2 cellular contexts compared by ENCODE assay signal in the genomic region with DNA sequence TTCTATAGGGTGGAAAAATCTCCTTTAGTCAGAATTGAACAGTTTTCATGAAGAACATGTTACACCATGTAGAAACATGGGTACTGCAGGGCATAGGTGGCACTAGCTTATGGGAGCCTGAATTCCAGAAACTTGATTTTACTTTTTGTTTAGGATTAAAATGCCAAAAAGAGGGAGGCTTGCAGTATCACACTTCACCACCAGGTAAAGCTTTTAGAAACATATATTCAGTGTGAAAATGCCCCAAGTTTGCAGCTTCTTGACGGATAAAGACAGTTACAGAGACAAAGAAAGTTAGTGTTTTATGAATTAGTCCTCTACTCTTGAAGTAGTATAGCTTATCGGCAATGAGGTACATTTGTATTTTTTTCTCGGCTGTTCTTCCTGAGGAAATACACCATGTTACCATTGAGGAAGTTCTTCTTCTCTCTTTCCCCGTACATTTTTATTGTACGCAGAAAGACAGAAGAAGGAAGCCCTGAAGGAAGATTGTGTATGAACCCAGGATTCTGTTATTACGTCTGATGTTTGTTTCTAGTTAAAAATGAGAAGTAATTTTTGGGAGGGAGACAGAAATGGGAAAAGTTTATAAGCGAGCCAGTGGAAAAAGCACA.
TF ChIP-seq lines count a peak whose summit lies in the region.

No MANE protein-coding gene starts in this region.

TF ChIP-seq in liver, 16 proteins besides CTCF, POLR2A, EP300 and RAD21:
- no peak for TF ChIP-seq TAF1 (conservative IDR thresholded peaks at IDR 0.05)
- TF ChIP-seq, protein P1, sequence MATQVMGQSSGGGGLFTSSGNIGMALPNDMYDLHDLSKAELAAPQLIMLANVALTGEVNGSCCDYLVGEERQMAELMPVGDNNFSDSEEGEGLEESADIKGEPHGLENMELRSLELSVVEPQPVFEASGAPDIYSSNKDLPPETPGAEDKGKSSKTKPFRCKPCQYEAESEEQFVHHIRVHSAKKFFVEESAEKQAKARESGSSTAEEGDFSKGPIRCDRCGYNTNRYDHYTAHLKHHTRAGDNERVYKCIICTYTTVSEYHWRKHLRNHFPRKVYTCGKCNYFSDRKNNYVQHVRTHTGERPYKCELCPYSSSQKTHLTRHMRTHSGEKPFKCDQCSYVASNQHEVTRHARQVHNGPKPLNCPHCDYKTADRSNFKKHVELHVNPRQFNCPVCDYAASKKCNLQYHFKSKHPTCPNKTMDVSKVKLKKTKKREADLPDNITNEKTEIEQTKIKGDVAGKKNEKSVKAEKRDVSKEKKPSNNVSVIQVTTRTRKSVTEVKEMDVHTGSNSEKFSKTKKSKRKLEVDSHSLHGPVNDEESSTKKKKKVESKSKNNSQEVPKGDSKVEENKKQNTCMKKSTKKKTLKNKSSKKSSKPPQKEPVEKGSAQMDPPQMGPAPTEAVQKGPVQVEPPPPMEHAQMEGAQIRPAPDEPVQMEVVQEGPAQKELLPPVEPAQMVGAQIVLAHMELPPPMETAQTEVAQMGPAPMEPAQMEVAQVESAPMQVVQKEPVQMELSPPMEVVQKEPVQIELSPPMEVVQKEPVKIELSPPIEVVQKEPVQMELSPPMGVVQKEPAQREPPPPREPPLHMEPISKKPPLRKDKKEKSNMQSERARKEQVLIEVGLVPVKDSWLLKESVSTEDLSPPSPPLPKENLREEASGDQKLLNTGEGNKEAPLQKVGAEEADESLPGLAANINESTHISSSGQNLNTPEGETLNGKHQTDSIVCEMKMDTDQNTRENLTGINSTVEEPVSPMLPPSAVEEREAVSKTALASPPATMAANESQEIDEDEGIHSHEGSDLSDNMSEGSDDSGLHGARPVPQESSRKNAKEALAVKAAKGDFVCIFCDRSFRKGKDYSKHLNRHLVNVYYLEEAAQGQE (IDR thresholded peaks at IDR 0.05), result no peak
- TF ChIP-seq, protein P2, sequence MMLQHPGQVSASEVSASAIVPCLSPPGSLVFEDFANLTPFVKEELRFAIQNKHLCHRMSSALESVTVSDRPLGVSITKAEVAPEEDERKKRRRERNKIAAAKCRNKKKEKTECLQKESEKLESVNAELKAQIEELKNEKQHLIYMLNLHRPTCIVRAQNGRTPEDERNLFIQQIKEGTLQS (IDR thresholded peaks at IDR 0.05), result no peak
- TF ChIP-seq FOXA1 (IDR thresholded peaks at IDR 0.05), result no peak
- TF ChIP-seq FOXA2 (IDR thresholded peaks at IDR 0.05), result no peak
- no peak for TF ChIP-seq YY1 (IDR thresholded peaks at IDR 0.05)
- TF ChIP-seq HNF4G (IDR thresholded peaks at IDR 0.05), result no peak
- no peak for TF ChIP-seq SP1 (IDR thresholded peaks at IDR 0.05)
- TF ChIP-seq, protein P3, sequence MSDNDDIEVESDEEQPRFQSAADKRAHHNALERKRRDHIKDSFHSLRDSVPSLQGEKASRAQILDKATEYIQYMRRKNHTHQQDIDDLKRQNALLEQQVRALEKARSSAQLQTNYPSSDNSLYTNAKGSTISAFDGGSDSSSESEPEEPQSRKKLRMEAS (IDR thresholded peaks at IDR 0.05), result no peak
- TF ChIP-seq RXRA (IDR thresholded peaks at IDR 0.05), result no peak

TF ChIP-seq in HepG2, 621 proteins besides CTCF, POLR2A, EP300 and RAD21:
- no peak for TF ChIP-seq ZNF792 (CRISPR knock-in tag; IDR thresholded peaks at IDR 0.05)
- TF ChIP-seq FOXJ3 (CRISPR knock-in tag; IDR thresholded peaks at IDR 0.05; ENCODE audit: borderline replicate concordance), result no peak
- no peak for TF ChIP-seq SP5 (CRISPR knock-in tag; IDR thresholded peaks at IDR 0.05; ENCODE audit: borderline replicate concordance, low read depth)
- no peak for TF ChIP-seq JARID2 (CRISPR knock-in tag; IDR thresholded peaks at IDR 0.05; ENCODE audit: insufficient replicate concordance)
- TF ChIP-seq, protein P4, sequence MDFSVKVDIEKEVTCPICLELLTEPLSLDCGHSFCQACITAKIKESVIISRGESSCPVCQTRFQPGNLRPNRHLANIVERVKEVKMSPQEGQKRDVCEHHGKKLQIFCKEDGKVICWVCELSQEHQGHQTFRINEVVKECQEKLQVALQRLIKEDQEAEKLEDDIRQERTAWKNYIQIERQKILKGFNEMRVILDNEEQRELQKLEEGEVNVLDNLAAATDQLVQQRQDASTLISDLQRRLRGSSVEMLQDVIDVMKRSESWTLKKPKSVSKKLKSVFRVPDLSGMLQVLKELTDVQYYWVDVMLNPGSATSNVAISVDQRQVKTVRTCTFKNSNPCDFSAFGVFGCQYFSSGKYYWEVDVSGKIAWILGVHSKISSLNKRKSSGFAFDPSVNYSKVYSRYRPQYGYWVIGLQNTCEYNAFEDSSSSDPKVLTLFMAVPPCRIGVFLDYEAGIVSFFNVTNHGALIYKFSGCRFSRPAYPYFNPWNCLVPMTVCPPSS (IDR thresholded peaks at IDR 0.05), result no peak
- TF ChIP-seq CEBPG (CRISPR knock-in tag; IDR thresholded peaks at IDR 0.05), result no peak
- TF ChIP-seq, protein P5, sequence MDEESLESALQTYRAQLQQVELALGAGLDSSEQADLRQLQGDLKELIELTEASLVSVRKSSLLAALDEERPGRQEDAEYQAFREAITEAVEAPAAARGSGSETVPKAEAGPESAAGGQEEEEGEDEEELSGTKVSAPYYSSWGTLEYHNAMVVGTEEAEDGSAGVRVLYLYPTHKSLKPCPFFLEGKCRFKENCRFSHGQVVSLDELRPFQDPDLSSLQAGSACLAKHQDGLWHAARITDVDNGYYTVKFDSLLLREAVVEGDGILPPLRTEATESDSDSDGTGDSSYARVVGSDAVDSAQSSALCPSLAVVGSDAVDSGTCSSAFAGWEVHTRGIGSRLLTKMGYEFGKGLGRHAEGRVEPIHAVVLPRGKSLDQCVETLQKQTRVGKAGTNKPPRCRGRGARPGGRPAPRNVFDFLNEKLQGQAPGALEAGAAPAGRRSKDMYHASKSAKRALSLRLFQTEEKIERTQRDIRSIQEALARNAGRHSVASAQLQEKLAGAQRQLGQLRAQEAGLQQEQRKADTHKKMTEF (CRISPR knock-in tag; IDR thresholded peaks at IDR 0.05), result no peak
- no peak for TF ChIP-seq ONECUT2 (CRISPR knock-in tag; IDR thresholded peaks at IDR 0.05)
- TF ChIP-seq ETV6 (CRISPR knock-in tag; conservative IDR thresholded peaks at IDR 0.05), result no peak
